Comparison of ENCODE assay signal across 8 cellular contexts in the genomic region with DNA sequence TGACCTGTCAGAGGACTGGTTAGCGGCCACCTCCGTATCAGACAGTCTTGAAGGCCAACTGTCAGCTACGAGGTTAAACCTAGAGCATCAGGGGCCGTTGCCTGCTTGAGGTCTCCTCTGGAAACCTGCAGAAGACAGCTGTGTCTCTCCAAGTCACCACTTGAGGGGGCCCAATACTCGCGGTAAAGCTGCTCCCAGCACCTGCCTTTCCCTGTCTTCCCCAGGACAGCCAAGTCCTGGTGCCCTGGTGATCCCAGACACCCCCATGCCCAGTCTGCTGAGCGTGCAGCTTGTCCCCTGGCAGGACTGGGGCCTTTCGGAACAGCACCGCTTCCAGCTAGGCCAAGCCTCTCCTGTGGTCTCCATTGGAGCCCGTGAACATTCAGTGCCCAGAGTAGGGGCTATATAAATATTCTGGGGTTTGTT.
DNase-seq lines count a peak whose midpoint lies in the region; ATAC-seq and TF ChIP-seq lines count a peak whose summit lies in the region.

No MANE protein-coding gene starts in this region.

- peak; percentile 80 for TF ChIP-seq CTCF in GM10266 (IDR thresholded peaks at IDR 0.05; ENCODE audit: control insufficient read depth, insufficient read depth, low read depth, missing control alignments)

- intact Hi-C loops in left ventricle myocardium superior (cut with micrococcal nuclease) = loop anchor here (2.0 kb wide), 1 partner anchor 212 kb away; no protein-coding TSS in a partner anchor

- DNase-seq in GM10266 (ENCODE audit: extremely low spot score) = peak; percentile 85
- peak; percentile 25 for DNase-seq in NCI-H1436 treated with DMSO at 0.1 percent for 48 hours (lab: John Stamatoyannopoulos, UW)
- peak; percentile 67 for DNase-seq in SKM-1 treated with dmso at 0.1 percent for 144 hours (lab: John Stamatoyannopoulos, UW; ENCODE audit: unreplicated experiment)
- peak in 55 of 58 donors; percentile 14 to 89 (median 69) for DNase-seq in anterior cingulate cortex (lab: John Stamatoyannopoulos, UW)
- peak; percentile 67 for DNase-seq in left ventricle myocardium superior
- peak; percentile 62 for DNase-seq in renal cortical epithelial cell (ENCODE audit: low read depth)

- peak; percentile 91 for ATAC-seq in left ventricle myocardium superior
- no peak for ATAC-seq in GM19467 (IDR thresholded peaks at IDR 0.05; ENCODE audit: unreplicated experiment)
- no peak for ATAC-seq in GM19328 (IDR thresholded peaks at IDR 0.05; ENCODE audit: unreplicated experiment)

Comparison
In these comparisons a context has a peak if more than half of its experiments do, and no peak if none do; other contexts are left out.
1. DNase-seq: peak in every context shown above with its lines; median percentile 85 in GM10266; 69 in anterior cingulate cortex; 67 in SKM-1 treated with dmso at 0.1 percent for 144 hours; 67 in left ventricle myocardium superior; 62 in renal cortical epithelial cell; 25 in NCI-H1436 treated with DMSO at 0.1 percent for 48 hours.